In genomic region chr4:56134272-56134671, GRCh38 we compare ENCODE assay signal across 15 cellular contexts.
DNase-seq lines count a peak whose midpoint lies in the region; ATAC-seq and TF ChIP-seq lines count a peak whose summit lies in the region.
"Had no signal": no experiment of that assay in that cellular context is flagged by ENCODE, and none has a peak within 500 bp of the region (broad histone marks: within the 10 kb centered on the region; RNA-seq: fewer than 3 reads in every experiment).

No MANE protein-coding gene starts in this region.

- H4K91ac ChIP-seq in H9 (ENCODE audit: insufficient read length, low read depth, low read length), result no peak overlapping the region

- no peaks in the 10 kb centered on the region for H3K27me3 ChIP-seq in H9 (ENCODE audit: insufficient read depth, low read length)
- no peaks in the 10 kb centered on the region for H3K27me3 ChIP-seq in adrenal gland
- H3K27me3 ChIP-seq in parathyroid adenoma (ENCODE audit: control insufficient read depth, insufficient read depth, low read length), result no peaks in the 10 kb centered on the region
- H3K27me3 ChIP-seq: uterus had no signal

- ATAC-seq in left cardiac atrium, result peak; percentile 82 to 97
- ATAC-seq in GM18505 (IDR thresholded peaks at IDR 0.05; ENCODE audit: unreplicated experiment), result no peak
- ATAC-seq: CD8-positive, alpha-beta T cell had no signal

- H3K4me3 ChIP-seq in adrenal gland (no peak overlapping the region), parathyroid adenoma (ENCODE audit: low read depth, low read length) (no peak overlapping the region)
- H3K4me3 ChIP-seq: uterus had no signal

- no peaks in the 10 kb centered on the region for H3K36me3 Mint-ChIP-seq in H9 (ENCODE audit: insufficient read depth in 1 of 3, low read depth in 3 of 3)
- H3K36me3 Mint-ChIP-seq in glutamatergic neuron (ENCODE audit: unreplicated experiment), result no peaks in the 10 kb centered on the region
- H3K36me3 Mint-ChIP-seq: CD8-positive, alpha-beta T cell had no signal

- H3K4me1 ChIP-seq in H9 (ENCODE audit: insufficient read depth, low read length) (no peaks in the 10 kb centered on the region; the same call in 1 of the 2 replicates), adrenal gland (replicated peaks in 1 of 2) (no peaks in the 10 kb centered on the region), parathyroid adenoma (peaks cover 34% of the 10 kb centered on the region)
- H3K4me1 ChIP-seq: uterus had no signal

- peaks cover 10 to 17% of the 10 kb centered on the region in 2 experiments for H3K4me1 Mint-ChIP-seq in H9
- peaks cover 30% of the 10 kb centered on the region for H3K4me1 Mint-ChIP-seq in glutamatergic neuron (ENCODE audit: low read depth, unreplicated experiment)
- H3K4me1 Mint-ChIP-seq: activated CD4-positive, alpha-beta T cell treated with anti-CD3 and anti-CD28 coated beads, Interleukin-2, amount 10 ng/mL, durations not matched to agents 7 days and 5 days had no signal

- H4K20me1 ChIP-seq in H9 (ENCODE audit: control insufficient read depth, insufficient read depth, insufficient read length), result no peaks in the 10 kb centered on the region

- no peaks in the 10 kb centered on the region for H3K27me3 Mint-ChIP-seq in H9 (ENCODE audit: low read depth)
- H3K27me3 Mint-ChIP-seq in glutamatergic neuron (ENCODE audit: unreplicated experiment), result no peaks in the 10 kb centered on the region

- H2BK12ac ChIP-seq in H9 (ENCODE audit: insufficient read length, low read depth, low read length), result no peak overlapping the region

- peak; percentile 30 for DNase-seq in H9
- DNase-seq in adrenal gland, result peak in 6 of 7 donors; percentile 29 to 79 (median 53)
- peak; percentile 56 for DNase-seq in left cardiac atrium
- DNase-seq in medulla oblongata (ENCODE audit: extremely low spot score), result no peak
- no peak for DNase-seq in activated CD8-positive, alpha-beta memory T cell treated with anti-CD3 and anti-CD28 coated beads for 24 hours
- no peak for DNase-seq in glutamatergic neuron
- DNase-seq: activated CD4-positive, alpha-beta T cell treated with anti-CD3 and anti-CD28 coated beads, Interleukin-2, amount 10 ng/mL, durations not matched to agents 7 days and 5 days; activated gamma-delta T cell; CD8-positive, alpha-beta T cell; cortex of kidney; NCI-H1092 treated with DMSO at 0.1 percent for 48 hours; stimulated activated CD8-positive, alpha-beta memory T cell treated with anti-CD3 and anti-CD28 coated beads, Interleukin-4, amount 100 ng/mL, for 48 hours; uterus had no signal

- intact Hi-C loops in adrenal gland (cut with DNase I) (no loop called here), left cardiac atrium (cut with DNase I) (no loop called here)

- H2BK15ac ChIP-seq in H9 (ENCODE audit: low read depth, low read length), result no peak overlapping the region

- no peaks in the 10 kb centered on the region for H3K9me3 Mint-ChIP-seq in H9
- peaks cover 8% of the 10 kb centered on the region for H3K9me3 Mint-ChIP-seq in glutamatergic neuron (ENCODE audit: unreplicated experiment)
- H3K9me3 Mint-ChIP-seq: activated CD4-positive, alpha-beta T cell treated with anti-CD3 and anti-CD28 coated beads, Interleukin-2, amount 10 ng/mL, durations not matched to agents 7 days and 5 days; CD8-positive, alpha-beta T cell had no signal

- TF ChIP-seq POLR2A in adrenal gland (IDR thresholded peaks at IDR 0.05) (no peak), GM18505 (IDR thresholded peaks at IDR 0.05; ENCODE audit: borderline replicate concordance, extremely low read depth, insufficient read depth, insufficient read length) (no peak)

- H4K8ac ChIP-seq in H9 (replicated peaks; ENCODE audit: insufficient read length, low read depth, low read length), result no peak overlapping the region

- no peak overlapping the region for H3K4me2 ChIP-seq in H9 (ENCODE audit: insufficient read depth, insufficient read length, low read length)
- H3K4me2 ChIP-seq in parathyroid adenoma (ENCODE audit: low read length), result peak overlapping the region; percentile 23

- H3K79me2 ChIP-seq in H9 (ENCODE audit: insufficient read depth, low read length) (no peaks in the 10 kb centered on the region), parathyroid adenoma (no peaks in the 10 kb centered on the region)

- H3K36me3 ChIP-seq in adrenal gland (replicated peaks in 1 of 2), result no peaks in the 10 kb centered on the region
- H3K36me3 ChIP-seq in parathyroid adenoma (ENCODE audit: control insufficient read depth, insufficient read depth, low read length), result no peaks in the 10 kb centered on the region
- H3K36me3 ChIP-seq: uterus had no signal

- H3K18ac ChIP-seq in H9 (ENCODE audit: insufficient read length, low read depth, low read length), result no peak overlapping the region

- H3K23ac ChIP-seq in H9 (ENCODE audit: insufficient read length, low read depth, low read length), result no peak overlapping the region

- H3T11ph ChIP-seq in H9 (ENCODE audit: low read length), result no peak overlapping the region

- H2BK120ac ChIP-seq in H9 (ENCODE audit: low read depth, low read length, poor library complexity, severe bottlenecking), result no peak overlapping the region

- H2AFZ ChIP-seq in H9 (ENCODE audit: low read length) (no peak overlapping the region), parathyroid adenoma (no peak overlapping the region)

- H3K56ac ChIP-seq in H9 (ENCODE audit: insufficient read length, low read depth, low read length), result no peak overlapping the region

- H3K9ac ChIP-seq in H9 (ENCODE audit: extremely low read depth, insufficient read length, low read length) (no peak overlapping the region), parathyroid adenoma (no peak overlapping the region)

- H2BK5ac ChIP-seq in H9 (ENCODE audit: insufficient read length, low read length), result no peak overlapping the region

- WGBS in H9 (ENCODE audit: extremely low coverage, insufficient read length, low lambda C conversion rate), result no CpG with 5 or more reads among the region's 2 CpGs
- 48 to 67% (median 58%) methylated on average over 2 of the region's 2 CpGs for WGBS in adrenal gland, 4 donors

- no peak for TF ChIP-seq CTCF in H9 (conservative IDR thresholded peaks at IDR 0.05)
- TF ChIP-seq CTCF in adrenal gland (IDR thresholded peaks at IDR 0.05), result no peak
- no peak for TF ChIP-seq CTCF in parathyroid adenoma (IDR thresholded peaks at IDR 0.05)
- TF ChIP-seq CTCF in glutamatergic neuron (IDR thresholded peaks at IDR 0.05; ENCODE audit: partially characterized antibody, unreplicated experiment), result no peak

- no peak overlapping the region for H2BK20ac ChIP-seq in H9 (ENCODE audit: low read depth, low read length, poor library complexity, severe bottlenecking)

- peaks cover 3% of the 10 kb centered on the region for H3K79me1 ChIP-seq in H9 (ENCODE audit: insufficient read depth, low read depth, low read length, poor library complexity, severe bottlenecking)

- H4K5ac ChIP-seq in H9 (ENCODE audit: insufficient read length, low read depth, low read length), result no peak overlapping the region

- H3K14ac ChIP-seq in H9 (ENCODE audit: insufficient read depth, low read length), result no peak overlapping the region

- H3K9me3 ChIP-seq in H9 (ENCODE audit: control insufficient read depth, low read depth, low read length) (no peaks in the 10 kb centered on the region), adrenal gland (replicated peaks in 1 of 3) (no peaks in the 10 kb centered on the region), parathyroid adenoma (ENCODE audit: control insufficient read depth, low read length) (no peaks in the 10 kb centered on the region)
- H3K9me3 ChIP-seq: uterus had no signal

- no peak overlapping the region for H3K4ac ChIP-seq in H9 (ENCODE audit: low read depth, low read length)

- H2AK5ac ChIP-seq in H9 (ENCODE audit: insufficient read length, low read length), result no peak overlapping the region

- H3K27ac Mint-ChIP-seq in H9, result peak overlapping the region; percentile 8 to 88 (median 19); a peak in 2 of 7 replicates
- no peak overlapping the region for H3K27ac Mint-ChIP-seq in glutamatergic neuron (ENCODE audit: unreplicated experiment)
- H3K27ac Mint-ChIP-seq: activated CD4-positive, alpha-beta T cell treated with anti-CD3 and anti-CD28 coated beads, Interleukin-2, amount 10 ng/mL, durations not matched to agents 7 days and 5 days; CD8-positive, alpha-beta T cell had no signal

- H3K4me3 Mint-ChIP-seq in H9, result no peak overlapping the region
- H3K4me3 Mint-ChIP-seq in glutamatergic neuron (ENCODE audit: unreplicated experiment), result no peak overlapping the region
- H3K4me3 Mint-ChIP-seq: activated CD4-positive, alpha-beta T cell treated with anti-CD3 and anti-CD28 coated beads, Interleukin-2, amount 10 ng/mL, durations not matched to agents 7 days and 5 days; CD8-positive, alpha-beta T cell had no signal

- H3K27ac ChIP-seq in H9 (ENCODE audit: insufficient read length, low read depth, low read length) (no peak overlapping the region), adrenal gland (no peak overlapping the region), parathyroid adenoma (peak overlapping the region; percentile 89)
- H3K27ac ChIP-seq: uterus had no signal

- H3K23me2 ChIP-seq in H9 (ENCODE audit: insufficient read length, low read depth, low read length, poor library complexity, severe bottlenecking), result no peaks in the 10 kb centered on the region

Comparison
In these comparisons a context has a peak if more than half of its experiments do, and no peak if none do; other contexts are left out.
1. DNase-seq: peak in H9 (single experiment), adrenal gland (6 of 7) and left cardiac atrium (single experiment); none in medulla oblongata (single experiment), activated CD8-positive, alpha-beta memory T cell treated with anti-CD3 and anti-CD28 coated beads for 24 hours (single experiment) and glutamatergic neuron (single experiment).